ENCODE assay signal across 8 cellular contexts in genomic region chr7:98420966-98421612, GRCh38. TPM values are rescaled to one million over a fixed set of nuclear protein-coding genes. Genes with fewer than 3 reads are reported as not detected.
DNase-seq lines count a peak whose midpoint lies in the region; ATAC-seq, FAIRE-seq and TF ChIP-seq lines count a peak whose summit lies in the region.

No MANE protein-coding gene starts in this region.

- intact Hi-C loops in posterior vena cava (cut with DNase I): no loop called here

- no peak for TF ChIP-seq POLR2A in GM12892 (IDR thresholded peaks at IDR 0.05; ENCODE audit: low read depth, low read length)

- DNase-seq in GM12892 (ENCODE audit: insufficient read length): peak; percentile 68
- DNase-seq in NCI-H1048 (lab: John Stamatoyannopoulos, UW): peak; percentile 74
- peak; percentile 32 to 52 for DNase-seq in SW 1271 (lab: John Stamatoyannopoulos, UW)
- DNase-seq in amniotic epithelial cell (ENCODE audit: low read depth): peak; percentile 24
- peak; percentile 97 for DNase-seq in iPS-NIHi7 (ENCODE audit: extremely low spot score)
- peak; percentile 68 for DNase-seq in stimulated activated CD4-positive, alpha-beta T cell treated with anti-CD3 and anti-CD28 coated beads, Interleukin-4, amount 100 ng/mL, for 1 hour
- no peak for DNase-seq in posterior vena cava (ENCODE audit: low spot score)

- no peak for ATAC-seq in HG03439 (IDR thresholded peaks at IDR 0.05; ENCODE audit: unreplicated experiment)

- FAIRE-seq in GM12892 (lab: Jason Lieb, UNC): peak; percentile 75

RNA-seq across cellular contexts. Expression of gene BAIAP2L1, which starts 20.2 kb away (rescaled TPM):
- 38.1 TPM for polyA plus RNA-seq in GM12892 (2012; ENCODE audit: missing spikeins)
- total RNA-seq in posterior vena cava: 1 to 10 TPM; 1.5 to 1.6 TPM
